In the genomic region with DNA sequence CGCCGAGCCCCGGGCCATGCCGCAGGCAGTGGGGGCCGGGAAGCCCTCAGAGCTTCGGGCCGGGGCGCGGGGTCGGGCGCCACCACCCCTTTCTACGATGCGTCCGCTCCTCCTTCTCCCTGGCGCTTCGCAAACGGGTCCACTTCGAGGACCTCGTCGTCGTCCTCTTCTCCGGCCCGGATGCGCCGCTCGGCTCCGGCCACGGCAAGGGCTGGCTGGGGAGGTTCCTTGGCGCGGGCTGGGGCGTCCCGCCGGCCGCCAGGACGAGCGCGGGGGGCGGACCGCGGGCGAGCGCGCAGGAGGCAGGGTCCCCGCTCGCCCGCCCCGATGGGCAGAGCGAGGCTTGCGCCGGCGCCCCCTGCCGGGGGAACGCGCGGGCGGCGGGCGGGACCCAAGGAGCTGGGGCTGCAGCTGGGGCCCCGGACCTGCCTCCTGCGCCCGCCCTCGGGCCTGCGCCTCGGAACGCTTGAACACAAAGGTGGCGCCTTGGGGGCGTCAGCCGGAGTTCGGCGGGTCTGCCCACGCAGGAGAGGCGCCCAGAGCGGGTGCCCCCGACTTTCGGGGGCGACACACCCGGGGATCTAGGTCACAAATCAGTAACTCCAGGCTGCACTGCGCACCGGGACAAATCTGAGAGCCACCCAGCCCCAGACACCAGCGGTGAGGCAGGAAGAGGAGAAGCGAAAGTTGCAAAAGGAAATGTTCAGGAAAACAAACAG, we compare ENCODE assay signal across 8 cellular contexts. TPM values are rescaled to one million over a fixed set of nuclear protein-coding genes. Genes with fewer than 3 reads are reported as not detected.
DNase-seq lines count a peak whose midpoint lies in the region; ATAC-seq and TF ChIP-seq lines count a peak whose summit lies in the region.

A gene (minus strand): TSS at position 283 of the 719 bp plus-strand sequence.

- peak; percentile 66 for DNase-seq in mammary epithelial cell
- DNase-seq in islet precursor cell = peak; percentile 84
- peak; percentile 35 for DNase-seq in stimulated activated CD4-positive, alpha-beta T cell treated with anti-CD3 and anti-CD28 coated beads, Interleukin-1b, Interleukin-23, amount 100 ng/mL, for 48 hours
- no peak for DNase-seq in kidney glomerular epithelial cell (lab: John Stamatoyannopoulos, UW)
- no peak for DNase-seq in occipital lobe (lab: John Stamatoyannopoulos, UW)

- 8% methylated on average over 2 of the region's 81 CpGs for WGBS in mammary epithelial cell (ENCODE audit: low coverage, missing lambda C conversion rate)

- H3K4me1 ChIP-seq in ES-I3 (ENCODE audit: insufficient read depth, low read length) = peaks cover 25% of the 10 kb centered on the region
- H3K4me1 ChIP-seq in mammary epithelial cell (ENCODE audit: insufficient read depth, low read length) = peaks cover 20% of the 10 kb centered on the region

- H3K9me3 ChIP-seq in ES-I3 (ENCODE audit: control insufficient read depth, insufficient read depth, low read length) (no peaks in the 10 kb centered on the region), mammary epithelial cell (replicated peaks; ENCODE audit: insufficient read depth, low read length) (peaks cover 3% of the 10 kb centered on the region)

- dilution Hi-C loops in mammary epithelial cell (cut with HindIII; ENCODE audit: low sequenced_read_pairs) = no loop called here

- peak; percentile 57 for ATAC-seq in HG02981 (IDR thresholded peaks at IDR 0.05; ENCODE audit: unreplicated experiment)
- ATAC-seq in SK-N-SH treated with all-trans-retinoic acid at 6 μM for 48 hours = peak; percentile 80

- H2AFZ ChIP-seq in mammary epithelial cell (ENCODE audit: low read depth, low read length) = peak within 1 kb of the TSS; percentile 77

- intact Hi-C loops in mammary epithelial cell (cut with micrococcal nuclease) = loop anchor here (1.0 to 10.0 kb wide), 4 partner anchors 75 to 192 kb away; no protein-coding TSS in a partner anchor

- H3K27me3 ChIP-seq in mammary epithelial cell (ENCODE audit: insufficient read depth, low read length) = peaks cover 33% of the 10 kb centered on the region

- peak within 1 kb of the TSS; percentile 14 to 31 (median 23) for H3K4me3 ChIP-seq in mammary epithelial cell (replicated peaks in 1 of 3; ENCODE audit: insufficient read depth in 1 of 3, low read depth in 2 of 3, low read length in 3 of 3)

- peak within 1 kb of the TSS; percentile 85 for H3K9ac ChIP-seq in ES-I3 (ENCODE audit: low read depth, low read length)
- no peak within 1 kb of the TSS for H3K9ac ChIP-seq in mammary epithelial cell (ENCODE audit: insufficient read depth, low read length)

- peak; percentile 26 to 40 for TF ChIP-seq CTCF in mammary epithelial cell (conservative IDR thresholded peaks at IDR 0.05 in 1 of 2, IDR thresholded peaks at IDR 0.05 in 1 of 2; ENCODE audit: extremely low read depth in 1 of 2, insufficient read depth in 1 of 2, low read depth in 1 of 2, low read length in 2 of 2)

- peak within 1 kb of the TSS; percentile 79 for H3K4me2 ChIP-seq in mammary epithelial cell (ENCODE audit: insufficient read depth, low read depth, low read length)

- no peak within 1 kb of the TSS for H3K27ac ChIP-seq in mammary epithelial cell (ENCODE audit: insufficient read depth, low read depth, low read length)

- in situ Hi-C loops in mammary epithelial cell (cut with MboI; ENCODE audit: low sequenced_read_pairs in 2 of 2) = no loop called here

- CTCF ChIA-PET in mammary epithelial cell (lab: Charles Lee; ENCODE audit: low non-redundant PET) = interaction anchor here (0.6 kb wide), 1 partner anchor 1023 kb away, joined by 3 read pairs; no protein-coding TSS in a partner anchor

- H4K20me1 ChIP-seq in mammary epithelial cell (ENCODE audit: insufficient read depth, low read length) = no peaks in the 10 kb centered on the region

- H3K79me2 ChIP-seq in mammary epithelial cell (ENCODE audit: insufficient read depth, low read length) = no peaks in the 10 kb centered on the region

- no TSS peak for BruUV-seq in mammary epithelial cell (replicated peaks; lab: Mats Ljungman, UMichigan)

- H3K36me3 ChIP-seq in ES-I3 (ENCODE audit: insufficient read depth, low read length) (no peaks in the 10 kb centered on the region), mammary epithelial cell (ENCODE audit: insufficient read depth, low read length) (no peaks in the 10 kb centered on the region)

TF ChIP-seq in SK-N-SH treated with all-trans-retinoic acid at 6 μM for 48 hours, 23 proteins besides CTCF, POLR2A, EP300 and RAD21:
- TF ChIP-seq ZNF70 (CRISPR knock-in tag; IDR thresholded peaks at IDR 0.05) = peak; percentile 43; the same call in 1 of the 2 replicates
- no peak for TF ChIP-seq OSR1 (CRISPR knock-in tag; IDR thresholded peaks at IDR 0.05)
- TF ChIP-seq ZNF565 (CRISPR knock-in tag; conservative IDR thresholded peaks at IDR 0.05; ENCODE audit: low read depth) = no peak
- no peak for TF ChIP-seq CSDC2 (CRISPR knock-in tag; IDR thresholded peaks at IDR 0.05)
TF ChIP-seq in SK-N-SH treated with all-trans-retinoic acid at 6 μM for 48 hours: peak in this region for 1.

RNA-seq across cellular contexts. Expression of the gene that starts here (rescaled TPM):
- 1 to 10 TPM in 1 of 2 donors, under 1 TPM in 1; 0.66 to 8.7 TPM for total RNA-seq in mammary epithelial cell
- 0.03 TPM for polyA plus RNA-seq in mammary epithelial cell
- polyA minus RNA-seq in mammary epithelial cell = not detected
- 0.94 TPM for total RNA-seq in occipital lobe

Comparison
In these comparisons a context has a peak if more than half of its experiments do, and no peak if none do; other contexts are left out.
1. DNase-seq: peak in mammary epithelial cell (single experiment), islet precursor cell (single experiment) and stimulated activated CD4-positive, alpha-beta T cell treated with anti-CD3 and anti-CD28 coated beads, Interleukin-1b, Interleukin-23, amount 100 ng/mL, for 48 hours (single experiment); none in kidney glomerular epithelial cell (single experiment) and occipital lobe (single experiment).